In genomic region chr14:71399057-71399487, GRCh38 we compare ENCODE assay signal across 8 cellular contexts.
DNase-seq lines count a peak whose midpoint lies in the region; ATAC-seq and TF ChIP-seq lines count a peak whose summit lies in the region.

No MANE protein-coding gene starts in this region.

- H3K36me3 Mint-ChIP-seq in activated naive CD8-positive, alpha-beta T cell, result no peaks in the 10 kb centered on the region
- no peaks in the 10 kb centered on the region for H3K36me3 Mint-ChIP-seq in stimulated activated naive CD8-positive, alpha-beta T cell treated with anti-CD3 and anti-CD28 coated beads, Interleukin-15, Interleukin-2, amounts not matched to agents 100 ng/mL and 50 ng/mL, for 24 hours (ENCODE audit: low read depth)

- CTCF ChIA-PET in RWPE1 (lab: Yijun Ruan, JAX), result no interaction called here

- peaks cover 0 to 17% (median 0%) of the 10 kb centered on the region in 11 experiments; a peak in 7 of 22 replicates for H4K20me1 ChIP-seq in BLaER1 treated with 17β-estradiol and CSF1 and Interleukin-3, amounts not matched to agents 10 nM and 100 nM

- peak overlapping the region in 1 of 10 experiments; percentile 36; a peak in 3 of 20 replicates for H3K4me3 ChIP-seq in BLaER1 treated with 17β-estradiol and CSF1 and Interleukin-3, amounts not matched to agents 10 nM and 100 nM

- H3K36me3 ChIP-seq in BLaER1 treated with 17β-estradiol and CSF1 and Interleukin-3, amounts not matched to agents 10 nM and 100 nM, result peaks cover 0 to 1% (median 0%) of the 10 kb centered on the region in 11 experiments; a peak in 4 of 22 replicates

- ATAC-seq in GM19395 (IDR thresholded peaks at IDR 0.05; ENCODE audit: unreplicated experiment) (peak; percentile 78), HG03342 (IDR thresholded peaks at IDR 0.05; ENCODE audit: unreplicated experiment) (peak; percentile 77)

- no peaks in the 10 kb centered on the region for H3K27me3 Mint-ChIP-seq in activated naive CD8-positive, alpha-beta T cell
- no peaks in the 10 kb centered on the region for H3K27me3 Mint-ChIP-seq in stimulated activated naive CD8-positive, alpha-beta T cell treated with anti-CD3 and anti-CD28 coated beads, Interleukin-15, Interleukin-2, amounts not matched to agents 100 ng/mL and 50 ng/mL, for 24 hours

- H3K9me3 Mint-ChIP-seq in activated naive CD8-positive, alpha-beta T cell (ENCODE audit: low read depth), result no peaks in the 10 kb centered on the region
- H3K9me3 Mint-ChIP-seq in stimulated activated naive CD8-positive, alpha-beta T cell treated with anti-CD3 and anti-CD28 coated beads, Interleukin-15, Interleukin-2, amounts not matched to agents 100 ng/mL and 50 ng/mL, for 24 hours, result no peaks in the 10 kb centered on the region

- DNase-seq in RWPE1 (ENCODE audit: low spot score) (no peak), NCI-H526 (lab: John Stamatoyannopoulos, UW) (no peak)
- DNase-seq in activated CD4-positive, alpha-beta T cell treated with anti-CD3 and anti-CD28 coated beads for 1 hour, result no peak

- H3K4me3 Mint-ChIP-seq in activated naive CD8-positive, alpha-beta T cell, result peak overlapping the region; percentile 2
- peak overlapping the region; percentile 9 for H3K4me3 Mint-ChIP-seq in stimulated activated naive CD8-positive, alpha-beta T cell treated with anti-CD3 and anti-CD28 coated beads, Interleukin-15, Interleukin-2, amounts not matched to agents 100 ng/mL and 50 ng/mL, for 24 hours

- peak overlapping the region; percentile 77 for H3K27ac Mint-ChIP-seq in activated naive CD8-positive, alpha-beta T cell
- peak overlapping the region; percentile 74 for H3K27ac Mint-ChIP-seq in stimulated activated naive CD8-positive, alpha-beta T cell treated with anti-CD3 and anti-CD28 coated beads, Interleukin-15, Interleukin-2, amounts not matched to agents 100 ng/mL and 50 ng/mL, for 24 hours

- H3K4me2 ChIP-seq in BLaER1 treated with 17β-estradiol and CSF1 and Interleukin-3, amounts not matched to agents 10 nM and 100 nM, result peak overlapping the region; percentile 32 to 90 (median 69); a peak in 20 of 22 replicates

- POLR2A ChIA-PET in RWPE1 (lab: Yijun Ruan, JAX; ENCODE audit: low non-redundant PET), result no interaction called here

- peak overlapping the region in 8 of 11 experiments; percentile 19 to 89 (median 68); a peak in 15 of 22 replicates for H3K9ac ChIP-seq in BLaER1 treated with 17β-estradiol and CSF1 and Interleukin-3, amounts not matched to agents 10 nM and 100 nM

- H3K27ac ChIP-seq in BLaER1 treated with 17β-estradiol and CSF1 and Interleukin-3, amounts not matched to agents 10 nM and 100 nM, result peak overlapping the region; percentile 51 to 98 (median 70); a peak in 21 of 22 replicates
- H3K27ac ChIP-seq in RWPE1, result no peak overlapping the region

- H3K4me1 Mint-ChIP-seq in activated naive CD8-positive, alpha-beta T cell (ENCODE audit: low read depth), result peaks cover 44% of the 10 kb centered on the region
- peaks cover 65% of the 10 kb centered on the region for H3K4me1 Mint-ChIP-seq in stimulated activated naive CD8-positive, alpha-beta T cell treated with anti-CD3 and anti-CD28 coated beads, Interleukin-15, Interleukin-2, amounts not matched to agents 100 ng/mL and 50 ng/mL, for 24 hours (ENCODE audit: low read depth)

- H3K9me3 ChIP-seq in BLaER1 treated with 17β-estradiol and CSF1 and Interleukin-3, amounts not matched to agents 10 nM and 100 nM (replicated peaks in 1 of 11), result no peaks in the 10 kb centered on the region

- H3K27me3 ChIP-seq in BLaER1 treated with 17β-estradiol and CSF1 and Interleukin-3, amounts not matched to agents 10 nM and 100 nM, result no peaks in the 10 kb centered on the region

- peaks cover 11 to 79% (median 28%) of the 10 kb centered on the region in 10 experiments for H3K4me1 ChIP-seq in BLaER1 treated with 17β-estradiol and CSF1 and Interleukin-3, amounts not matched to agents 10 nM and 100 nM

- TF ChIP-seq CTCF in RWPE1 (conservative IDR thresholded peaks at IDR 0.05; ENCODE audit: low read depth), result no peak
